In genomic region chr3:38519000-38519399, GRCh38 we compare ENCODE assay signal across 15 cellular contexts. TPM values are rescaled to one million over a fixed set of nuclear protein-coding genes. Genes with fewer than 3 reads are reported as not detected.
A peak's percentile ranks its signal among the peaks of the same experiment; 100 is the strongest.
DNase-seq lines count a peak whose midpoint lies in the region; ATAC-seq, FAIRE-seq and TF ChIP-seq lines count a peak whose summit lies in the region.
"Had no signal": no experiment of that assay in that cellular context is flagged by ENCODE, and none has a peak within 500 bp of the region (broad histone marks: within the 10 kb centered on the region; RNA-seq: fewer than 3 reads in every experiment).

No MANE protein-coding gene starts in this region.

- TF ChIP-seq EP300 in A549 (IDR thresholded peaks at IDR 0.05), result no peak

- H3K27ac ChIP-seq in A549 (no peak overlapping the region), BLaER1 (no peak overlapping the region)
- H3K27ac ChIP-seq: upper lobe of left lung had no signal

- WGBS in A549 (ENCODE audit: missing lambda C conversion rate), result 52% methylated on average over 1 of the region's 1 CpG

- peaks cover 40% of the 10 kb centered on the region for H3K36me3 ChIP-seq in BLaER1

- H3K4me1 ChIP-seq in A549 (peaks cover 7% of the 10 kb centered on the region; the same call in 2 of the 3 replicates), BLaER1 (peaks cover 23% of the 10 kb centered on the region)
- H3K4me1 ChIP-seq: upper lobe of left lung had no signal

- no peaks in the 10 kb centered on the region for H4K20me1 ChIP-seq in BLaER1

- TF ChIP-seq POLR2A in A549 (IDR thresholded peaks at IDR 0.05; ENCODE audit: low read length), result no peak

- ATAC-seq in A549 (no peak), HG03039 (IDR thresholded peaks at IDR 0.05; ENCODE audit: unreplicated experiment) (no peak), HG03520 (IDR thresholded peaks at IDR 0.05; ENCODE audit: unreplicated experiment) (no peak)

- no peak for TF ChIP-seq CTCF in A549 (IDR thresholded peaks at IDR 0.05)

- peak; percentile 18 for FAIRE-seq in A549 (lab: Jason Lieb, UNC)
- FAIRE-seq: frontal cortex had no signal

- H3K4me3 ChIP-seq in A549 (no peak overlapping the region), BLaER1 (no peak overlapping the region)
- H3K4me3 ChIP-seq: upper lobe of left lung had no signal

- no peak overlapping the region for H3K9ac ChIP-seq in BLaER1

- CTCF ChIA-PET in A549 (lab: Yijun Ruan, JAX), result interaction anchor here (1.1 to 8.8 kb wide), 9 partner anchors 19 to 480 kb away, joined by 3 to 82 read pairs (median 30); partner anchors contain the start of genes EXOG and SCN5A

- H3K9me3 ChIP-seq in A549, result no peaks in the 10 kb centered on the region
- H3K9me3 ChIP-seq in BLaER1, result no peaks in the 10 kb centered on the region
- H3K9me3 ChIP-seq: upper lobe of left lung had no signal

- no peak for TF ChIP-seq RAD21 in A549 (conservative IDR thresholded peaks at IDR 0.05 in 1 of 2, IDR thresholded peaks at IDR 0.05 in 1 of 2)

- no peaks in the 10 kb centered on the region for H3K27me3 ChIP-seq in BLaER1
- H3K27me3 ChIP-seq: upper lobe of left lung had no signal

- POLR2A ChIA-PET in A549 (lab: Yijun Ruan, JAX), result no interaction called here

- H3K4me2 ChIP-seq in A549 (no peak overlapping the region), BLaER1 (peak overlapping the region; percentile 65)

- no peak for DNase-seq in A549 (ENCODE audit: low read depth in 1 of 2, low spot score in 1 of 2)
- DNase-seq in OCI-M1 (lab: John Stamatoyannopoulos, UW), result peak; percentile 31
- DNase-seq in dedifferentiated amniotic fluid mesenchymal stem cell (ENCODE audit: extremely low spot score), result peak; percentile 31
- DNase-seq in stimulated activated naive CD4-positive, alpha-beta T cell treated with Interleukin-2 at 50 U/mL for 16 hours (lab: John Stamatoyannopoulos, UW), result no peak
- no peak for DNase-seq in NCI-H187 (lab: John Stamatoyannopoulos, UW)
- DNase-seq: activated T-cell treated with anti-CD3 and anti-CD28 coated beads, Interleukin-2, amount 50 U/mL, for 24 hours; NCI-H1092 treated with DMSO at 0.1 percent for 48 hours; NCI-H446; occipital lobe; stimulated activated CD4-positive, alpha-beta T cell treated with anti-CD3 and anti-CD28 coated beads, Interleukin-4, amount 100 ng/mL, for 4 hours; upper lobe of left lung had no signal

TF ChIP-seq in A549, 52 proteins besides CTCF, POLR2A, EP300 and RAD21:
- TF ChIP-seq KDM5A (IDR thresholded peaks at IDR 0.05) (no peak), HDAC2 (IDR thresholded peaks at IDR 0.05) (no peak), CBX8 (IDR thresholded peaks at IDR 0.05) (no peak), TFCP2L1 (CRISPR knock-in tag; IDR thresholded peaks at IDR 0.05) (no peak), KDM1A (IDR thresholded peaks at IDR 0.05; ENCODE audit: low read depth) (no peak), E2F6 (IDR thresholded peaks at IDR 0.05; ENCODE audit: borderline replicate concordance, low read depth) (no peak), MAZ (IDR thresholded peaks at IDR 0.05; ENCODE audit: borderline replicate concordance, low read depth, low read length) (no peak), JUNB (IDR thresholded peaks at IDR 0.05) (no peak), SMC3 (IDR thresholded peaks at IDR 0.05) (no peak), NPAS2 (CRISPR knock-in tag; IDR thresholded peaks at IDR 0.05; ENCODE audit: borderline replicate concordance) (no peak), EHMT2 (IDR thresholded peaks at IDR 0.05; ENCODE audit: low read depth) (no peak), PBX3 (IDR thresholded peaks at IDR 0.05) (no peak), REST (IDR thresholded peaks at IDR 0.05) (no peak), POLR2AphosphoS2 (conservative IDR thresholded peaks at IDR 0.05; ENCODE audit: low read length) (no peak), ZFP36 (IDR thresholded peaks at IDR 0.05; ENCODE audit: borderline replicate concordance, partially characterized antibody) (no peak), RARB (CRISPR knock-in tag; IDR thresholded peaks at IDR 0.05) (no peak), RCOR1 (IDR thresholded peaks at IDR 0.05; ENCODE audit: low read depth, low read length) (no peak), HES2 (IDR thresholded peaks at IDR 0.05) (no peak), SREBF2 (IDR thresholded peaks at IDR 0.05) (no peak)

RNA-seq across cellular contexts. Expression of gene EXOG, which starts 22.9 kb away (rescaled TPM):
- polyA plus RNA-seq in A549 (2011; rRNA removed) (16.6 and 17.1 TPM in 2 replicates), A549 (2017; fragmentation: RNase III; extraction: RNeasy Plus Mini Kit Qiagen cat#74134 plus additional on column Dnase treatment) (11.2 to 16.0 TPM (median 12.9 TPM) in 3 replicates)
- polyA plus RNA-seq in A549 (2012; cell fraction: cytosol; rRNA removed), result 3.9 and 4.0 TPM in 2 replicates
- 4.4 and 10.4 TPM in 2 replicates for polyA plus RNA-seq in A549 (2012; cell fraction: nucleus; rRNA removed)
- polyA minus RNA-seq in A549 (2011; rRNA and poly(A)+ RNA removed), result 6.1 TPM in 2 replicates

Comparison
In these comparisons a context has a peak if more than half of its experiments do, and no peak if none do; other contexts are left out.
1. DNase-seq: peak in OCI-M1 (single experiment) and dedifferentiated amniotic fluid mesenchymal stem cell (single experiment); none in A549 (0 of 2), stimulated activated naive CD4-positive, alpha-beta T cell treated with Interleukin-2 at 50 U/mL for 16 hours (single experiment) and NCI-H187 (0 of 2).